Comparison of ENCODE assay signal across 1 cellular context in the genomic region with DNA sequence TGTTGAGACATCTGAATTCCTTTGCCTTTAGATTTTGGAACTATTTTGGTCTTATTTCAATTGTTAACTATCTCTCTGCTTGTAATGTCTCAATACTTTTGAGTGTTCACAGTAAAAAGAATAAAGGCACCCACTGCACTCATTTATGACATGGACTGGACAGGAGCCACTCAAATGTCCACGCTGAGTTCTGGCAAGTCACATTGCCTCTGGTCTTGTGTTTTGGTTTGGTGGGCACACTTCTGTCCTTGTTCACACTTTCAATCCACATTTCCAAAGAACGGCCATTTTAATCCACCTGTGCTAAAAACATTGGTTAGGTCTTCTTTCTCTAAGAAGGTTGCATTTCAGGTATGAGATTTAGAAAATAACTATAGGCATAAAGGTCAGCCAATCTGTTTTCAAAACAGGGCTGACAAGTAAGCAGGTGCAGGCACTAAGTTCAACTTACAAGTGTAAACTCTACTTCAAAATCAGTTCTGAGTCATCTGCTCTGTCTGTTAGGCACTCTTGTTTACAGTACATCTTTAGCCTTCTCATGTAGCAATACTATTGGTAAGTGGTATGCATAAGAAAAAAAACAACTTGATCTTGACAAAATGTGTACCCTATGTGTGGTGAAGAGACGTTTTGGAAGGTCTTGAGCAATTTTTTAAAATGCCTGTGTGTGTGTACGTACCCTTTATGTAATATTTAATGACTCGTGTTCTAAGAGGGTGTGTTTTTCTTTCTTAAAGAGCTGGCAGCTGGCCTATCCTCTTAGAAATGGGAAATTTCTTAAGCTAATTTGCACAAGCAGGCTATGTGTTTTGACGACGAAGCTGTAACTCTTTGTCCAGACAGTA.
TF ChIP-seq lines count a peak whose summit lies in the region.

No MANE protein-coding gene starts in this region.

TF ChIP-seq in A549, 52 proteins besides CTCF, POLR2A, EP300 and RAD21 (continued from another document):
- TF ChIP-seq, protein P1, sequence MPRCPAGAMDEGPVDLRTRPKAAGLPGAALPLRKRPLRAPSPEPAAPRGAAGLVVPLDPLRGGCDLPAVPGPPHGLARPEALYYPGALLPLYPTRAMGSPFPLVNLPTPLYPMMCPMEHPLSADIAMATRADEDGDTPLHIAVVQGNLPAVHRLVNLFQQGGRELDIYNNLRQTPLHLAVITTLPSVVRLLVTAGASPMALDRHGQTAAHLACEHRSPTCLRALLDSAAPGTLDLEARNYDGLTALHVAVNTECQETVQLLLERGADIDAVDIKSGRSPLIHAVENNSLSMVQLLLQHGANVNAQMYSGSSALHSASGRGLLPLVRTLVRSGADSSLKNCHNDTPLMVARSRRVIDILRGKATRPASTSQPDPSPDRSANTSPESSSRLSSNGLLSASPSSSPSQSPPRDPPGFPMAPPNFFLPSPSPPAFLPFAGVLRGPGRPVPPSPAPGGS (IDR thresholded peaks at IDR 0.05): no peak
- TF ChIP-seq, protein P2, sequence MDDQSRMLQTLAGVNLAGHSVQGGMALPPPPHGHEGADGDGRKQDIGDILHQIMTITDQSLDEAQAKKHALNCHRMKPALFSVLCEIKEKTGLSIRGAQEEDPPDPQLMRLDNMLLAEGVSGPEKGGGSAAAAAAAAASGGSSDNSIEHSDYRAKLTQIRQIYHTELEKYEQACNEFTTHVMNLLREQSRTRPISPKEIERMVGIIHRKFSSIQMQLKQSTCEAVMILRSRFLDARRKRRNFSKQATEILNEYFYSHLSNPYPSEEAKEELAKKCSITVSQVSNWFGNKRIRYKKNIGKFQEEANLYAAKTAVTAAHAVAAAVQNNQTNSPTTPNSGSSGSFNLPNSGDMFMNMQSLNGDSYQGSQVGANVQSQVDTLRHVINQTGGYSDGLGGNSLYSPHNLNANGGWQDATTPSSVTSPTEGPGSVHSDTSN (IDR thresholded peaks at IDR 0.05): no peak
- TF ChIP-seq, protein P3, sequence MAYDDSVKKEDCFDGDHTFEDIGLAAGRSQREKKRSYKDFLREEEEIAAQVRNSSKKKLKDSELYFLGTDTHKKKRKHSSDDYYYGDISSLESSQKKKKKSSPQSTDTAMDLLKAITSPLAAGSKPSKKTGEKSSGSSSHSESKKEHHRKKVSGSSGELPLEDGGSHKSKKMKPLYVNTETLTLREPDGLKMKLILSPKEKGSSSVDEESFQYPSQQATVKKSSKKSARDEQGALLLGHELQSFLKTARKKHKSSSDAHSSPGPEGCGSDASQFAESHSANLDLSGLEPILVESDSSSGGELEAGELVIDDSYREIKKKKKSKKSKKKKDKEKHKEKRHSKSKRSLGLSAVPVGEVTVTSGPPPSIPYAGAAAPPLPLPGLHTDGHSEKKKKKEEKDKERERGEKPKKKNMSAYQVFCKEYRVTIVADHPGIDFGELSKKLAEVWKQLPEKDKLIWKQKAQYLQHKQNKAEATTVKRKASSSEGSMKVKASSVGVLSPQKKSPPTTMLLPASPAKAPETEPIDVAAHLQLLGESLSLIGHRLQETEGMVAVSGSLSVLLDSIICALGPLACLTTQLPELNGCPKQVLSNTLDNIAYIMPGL (CRISPR knock-in tag; IDR thresholded peaks at IDR 0.05; ENCODE audit: borderline replicate concordance): no peak
- TF ChIP-seq ESRRA (IDR thresholded peaks at IDR 0.05; ENCODE audit: borderline replicate concordance, low read length) (no peak), FOSB (CRISPR knock-in tag; IDR thresholded peaks at IDR 0.05) (no peak), FOSL2 (IDR thresholded peaks at IDR 0.05) (peak; percentile 51; the same call in 1 of the 2 replicates), FOSL2 (CRISPR knock-in tag; IDR thresholded peaks at IDR 0.05) (peak; percentile 79), CHD2 (IDR thresholded peaks at IDR 0.05; ENCODE audit: low read length, partially characterized antibody) (no peak), SMC3 (IDR thresholded peaks at IDR 0.05) (no peak; the same call in 2 of the 3 replicates), CBX2 (IDR thresholded peaks at IDR 0.05; ENCODE audit: borderline replicate concordance, low read depth) (no peak)
- TF ChIP-seq, protein P4, sequence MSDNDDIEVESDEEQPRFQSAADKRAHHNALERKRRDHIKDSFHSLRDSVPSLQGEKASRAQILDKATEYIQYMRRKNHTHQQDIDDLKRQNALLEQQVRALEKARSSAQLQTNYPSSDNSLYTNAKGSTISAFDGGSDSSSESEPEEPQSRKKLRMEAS (IDR thresholded peaks at IDR 0.05): peak; percentile 40; the same call in 1 of the 2 replicates
- TF ChIP-seq, protein P5, sequence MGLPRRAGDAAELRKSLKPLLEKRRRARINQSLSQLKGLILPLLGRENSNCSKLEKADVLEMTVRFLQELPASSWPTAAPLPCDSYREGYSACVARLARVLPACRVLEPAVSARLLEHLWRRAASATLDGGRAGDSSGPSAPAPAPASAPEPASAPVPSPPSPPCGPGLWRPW (IDR thresholded peaks at IDR 0.05): no peak
